Comparison of ENCODE assay signal across 12 cellular contexts in genomic region chr1:107535091-107535490, GRCh38.
A peak's percentile ranks its signal among the peaks of the same experiment; 100 is the strongest.
DNase-seq lines count a peak whose midpoint lies in the region; ATAC-seq and TF ChIP-seq lines count a peak whose summit lies in the region.
"Had no signal": no experiment of that assay in that cellular context is flagged by ENCODE, and none has a peak within 500 bp of the region (broad histone marks: within the 10 kb centered on the region; RNA-seq: fewer than 3 reads in every experiment).

No MANE protein-coding gene starts in this region.

- DNase-seq in NCI-H146 (lab: John Stamatoyannopoulos, UW) (peak; percentile 22), NCI-H146 treated with DMSO at 0.1 percent for 48 hours (lab: John Stamatoyannopoulos, UW; ENCODE audit: unreplicated experiment) (no peak), NCI-H524 treated with DMSO at 0.1 percent for 48 hours (lab: John Stamatoyannopoulos, UW) (peak; percentile 58), nephron progenitor cell (no peak), ascending aorta (ENCODE audit: low spot score in 2 of 2) (no peak), DMS53 (lab: John Stamatoyannopoulos, UW) (no peak)
- DNase-seq in activated CD4-positive, alpha-beta T cell treated with anti-CD3 and anti-CD28 coated beads for 48 hours = no peak
- DNase-seq: NCI-H1417, right lobe of liver had no signal

- H3K27me3 Mint-ChIP-seq in nephron progenitor cell (ENCODE audit: low read depth, poor library complexity) = peaks cover 4% of the 10 kb centered on the region

- H3K4me1 Mint-ChIP-seq in nephron progenitor cell = peaks cover 25% of the 10 kb centered on the region

- no peak overlapping the region for H3K4me3 ChIP-seq in ascending aorta
- H3K4me3 ChIP-seq: A549, hepatocyte, right lobe of liver had no signal

- no peaks in the 10 kb centered on the region for H3K9me3 Mint-ChIP-seq in nephron progenitor cell

- H3K9me3 ChIP-seq in ascending aorta = no peaks in the 10 kb centered on the region
- H3K9me3 ChIP-seq: A549, right lobe of liver had no signal

- H3K4me1 ChIP-seq in ascending aorta = no peaks in the 10 kb centered on the region
- H3K4me1 ChIP-seq: A549, right lobe of liver had no signal

- no peak for TF ChIP-seq CTCF in nephron progenitor cell (IDR thresholded peaks at IDR 0.05)
- TF ChIP-seq CTCF in ascending aorta (IDR thresholded peaks at IDR 0.05) = no peak

- H3K4me3 Mint-ChIP-seq in nephron progenitor cell = no peak overlapping the region

- H3K36me3 Mint-ChIP-seq in nephron progenitor cell (ENCODE audit: low read depth) = no peaks in the 10 kb centered on the region

- no peaks in the 10 kb centered on the region for H3K27me3 ChIP-seq in ascending aorta
- H3K27me3 ChIP-seq: hepatocyte, right lobe of liver had no signal

- peak; percentile 40 for ATAC-seq in HG02981 (IDR thresholded peaks at IDR 0.05; ENCODE audit: unreplicated experiment)
- ATAC-seq: A549, right lobe of liver had no signal

- intact Hi-C loops in ascending aorta (cut with DNase I) = no loop called here

- no peaks in the 10 kb centered on the region for H3K36me3 ChIP-seq in ascending aorta
- H3K36me3 ChIP-seq: right lobe of liver had no signal

- H3K27ac ChIP-seq in ascending aorta = no peak overlapping the region
- H3K27ac ChIP-seq: A549, hepatocyte, right lobe of liver had no signal

- H3K27ac Mint-ChIP-seq in nephron progenitor cell = peak overlapping the region; percentile 49

Comparison
In these comparisons a context has a peak if more than half of its experiments do, and no peak if none do; other contexts are left out.
1. DNase-seq: peak in NCI-H146 (single experiment) and NCI-H524 treated with DMSO at 0.1 percent for 48 hours (single experiment); none in NCI-H146 treated with DMSO at 0.1 percent for 48 hours (single experiment), nephron progenitor cell (single experiment), ascending aorta (0 of 2), activated CD4-positive, alpha-beta T cell treated with anti-CD3 and anti-CD28 coated beads for 48 hours (single experiment) and DMS53 (single experiment).